Comparison of ENCODE assay signal across 15 cellular contexts in genomic region chr2:113712941-113713340, GRCh38. TPM values are rescaled to one million over a fixed set of nuclear protein-coding genes. Genes with fewer than 3 reads are reported as not detected.
DNase-seq lines count a peak whose midpoint lies in the region; ATAC-seq and TF ChIP-seq lines count a peak whose summit lies in the region.
"Had no signal": no experiment of that assay in that cellular context is flagged by ENCODE, and none has a peak within 500 bp of the region (broad histone marks: within the 10 kb centered on the region; RNA-seq: fewer than 3 reads in every experiment).

No MANE protein-coding gene starts in this region.

- H3K27me3 ChIP-seq in Panc1 (ENCODE audit: control insufficient read depth, insufficient read depth, low read length), result no peaks in the 10 kb centered on the region
- no peaks in the 10 kb centered on the region for H3K27me3 ChIP-seq in endodermal cell (ENCODE audit: control insufficient read depth, insufficient read depth, low read length, poor library complexity, severe bottlenecking)
- H3K27me3 ChIP-seq: BLaER1 treated with 17β-estradiol and CSF1 and Interleukin-3, amounts not matched to agents 10 nM and 100 nM had no signal

- H3K4me3 Mint-ChIP-seq in endodermal cell, result no peak overlapping the region
- no peak overlapping the region for H3K4me3 Mint-ChIP-seq in progenitor cell of endocrine pancreas (ENCODE audit: low read depth)
- H3K4me3 Mint-ChIP-seq: B cell; CD8-positive, alpha-beta T cell; H9 had no signal

- no TSS peak for BruUV-seq in Panc1 (replicated peaks; lab: Mats Ljungman, UMichigan)

- no peak for DNase-seq in Panc1 (ENCODE audit: low read depth, low spot score)
- no peak for DNase-seq in endodermal cell
- DNase-seq in progenitor cell of endocrine pancreas (ENCODE audit: low spot score, unreplicated experiment), result no peak
- no peak for DNase-seq in activated naive CD4-positive, alpha-beta T cell (lab: John Stamatoyannopoulos, UW)
- no peak for DNase-seq in NCI-H1105 treated with DMSO at 0.1 percent for 48 hours (lab: John Stamatoyannopoulos, UW)
- no peak for DNase-seq in T-helper 2 cell
- DNase-seq in NCI-H1930 (lab: John Stamatoyannopoulos, UW), result no peak
- DNase-seq: Calu3; CD8-positive, alpha-beta T cell; DMS79 treated with DMSO at 0.1 percent for 48 hours; GF-D8; H9 had no signal

- no peak overlapping the region for H3K4me3 ChIP-seq in Panc1 (ENCODE audit: low read depth in 2 of 2, low read length in 2 of 2)
- H3K4me3 ChIP-seq in endodermal cell (ENCODE audit: low read length), result no peak overlapping the region
- H3K4me3 ChIP-seq: BLaER1 treated with 17β-estradiol and CSF1 and Interleukin-3, amounts not matched to agents 10 nM and 100 nM had no signal

- 95 to 100% methylated on average over 1 to 2 of the region's 2 CpGs for WGBS in endodermal cell (ENCODE audit: insufficient coverage in 1 of 2, insufficient read length in 1 of 2), 2 experiments

- H3K27ac ChIP-seq in Panc1 (ENCODE audit: low read length) (peak overlapping the region; percentile 69; the same call in 1 of the 2 replicates), endodermal cell (ENCODE audit: low read depth, low read length) (no peak overlapping the region)
- H3K27ac ChIP-seq: BLaER1 treated with 17β-estradiol and CSF1 and Interleukin-3, amounts not matched to agents 10 nM and 100 nM had no signal

- ATAC-seq in Panc1, result no peak
- ATAC-seq: CD8-positive, alpha-beta T cell; HepG2 had no signal

- peaks cover 12% of the 10 kb centered on the region; the same call in 1 of the 2 replicates for H3K4me1 ChIP-seq in Panc1 (ENCODE audit: control insufficient read depth, insufficient read depth, low read length)
- no peaks in the 10 kb centered on the region for H3K4me1 ChIP-seq in endodermal cell (ENCODE audit: control insufficient read depth, insufficient read depth, low read length)
- H3K4me1 ChIP-seq: BLaER1 treated with 17β-estradiol and CSF1 and Interleukin-3, amounts not matched to agents 10 nM and 100 nM had no signal

- H3K4me1 Mint-ChIP-seq in endodermal cell, result peaks cover 15% of the 10 kb centered on the region
- H3K4me1 Mint-ChIP-seq in progenitor cell of endocrine pancreas (ENCODE audit: low read depth), result peaks cover 16% of the 10 kb centered on the region
- H3K4me1 Mint-ChIP-seq: B cell had no signal

- CTCF ChIA-PET in Panc1 (lab: Charles Lee), result no interaction called here

- H3K27me3 Mint-ChIP-seq in endodermal cell (ENCODE audit: insufficient read depth) (no peaks in the 10 kb centered on the region), progenitor cell of endocrine pancreas (no peaks in the 10 kb centered on the region)
- H3K27me3 Mint-ChIP-seq: B cell had no signal

- H3K9me3 Mint-ChIP-seq in endodermal cell (no peaks in the 10 kb centered on the region), progenitor cell of endocrine pancreas (ENCODE audit: low read depth) (no peaks in the 10 kb centered on the region)
- H3K9me3 Mint-ChIP-seq: CD8-positive, alpha-beta T cell; H9 had no signal

- in situ Hi-C loops in Panc1 (cut with HindIII; ENCODE audit: low pct_unique_long_range_greater_than_20kb, low sequenced_read_pairs), result no loop called here

- H3K36me3 ChIP-seq in Panc1 (ENCODE audit: control insufficient read depth, insufficient read depth, low read length) (peaks cover 15% of the 10 kb centered on the region), endodermal cell (ENCODE audit: control insufficient read depth, insufficient read depth, low read length) (peaks cover 54% of the 10 kb centered on the region)

- H3K9me3 ChIP-seq in Panc1 (ENCODE audit: control insufficient read depth, insufficient read depth, low read depth, low read length) (no peaks in the 10 kb centered on the region), endodermal cell (ENCODE audit: control insufficient read depth, low read length) (no peaks in the 10 kb centered on the region)
- H3K9me3 ChIP-seq: BLaER1 treated with 17β-estradiol and CSF1 and Interleukin-3, amounts not matched to agents 10 nM and 100 nM had no signal

- TF ChIP-seq CTCF in Panc1 (IDR thresholded peaks at IDR 0.05) (no peak), endodermal cell (conservative IDR thresholded peaks at IDR 0.05) (no peak), progenitor cell of endocrine pancreas (IDR thresholded peaks at IDR 0.05; ENCODE audit: unreplicated experiment) (no peak)

- H3K27ac Mint-ChIP-seq in endodermal cell (peak overlapping the region; percentile 12), progenitor cell of endocrine pancreas (peak overlapping the region; percentile 43)
- H3K27ac Mint-ChIP-seq: B cell; CD8-positive, alpha-beta T cell had no signal

- intact Hi-C loops in Panc1 (cut with micrococcal nuclease; ENCODE audit: unreplicated experiment), result no loop called here

- H3K9ac ChIP-seq in endodermal cell (ENCODE audit: extremely low read depth, low read length, poor library complexity, severe bottlenecking), result no peak overlapping the region
- H3K9ac ChIP-seq: BLaER1 treated with 17β-estradiol and CSF1 and Interleukin-3, amounts not matched to agents 10 nM and 100 nM had no signal

- H3K36me3 Mint-ChIP-seq in endodermal cell (ENCODE audit: low read depth) (peaks cover 27% of the 10 kb centered on the region), progenitor cell of endocrine pancreas (ENCODE audit: insufficient read depth) (peaks cover 15% of the 10 kb centered on the region)

- POLR2A ChIA-PET in Panc1 (lab: Charles Lee), result no interaction called here

RNA-seq across cellular contexts. Expression of gene SLC35F5, which starts 43.5 kb away (rescaled TPM):
- total RNA-seq in Panc1 (2021; ENCODE audit: unreplicated experiment), result 89.8 TPM
- 34.3 TPM for polyA plus RNA-seq in Panc1 (2012; ENCODE audit: insufficient read length)
- total RNA-seq in endodermal cell, result 10 to 100 TPM; 37.1 to 39.0 TPM
- polyA plus RNA-seq in endodermal cell (2013, experiment 1 of 2), result 34.7 TPM
- polyA plus RNA-seq in endodermal cell (2013, experiment 2 of 2), result 25.9 TPM
- 52.0 and 56.7 TPM in 2 replicates for total RNA-seq in progenitor cell of endocrine pancreas
